21 cellular contexts compared by ENCODE assay signal in genomic region chr7:80463272-80463920, GRCh38. TPM values are rescaled to one million over a fixed set of nuclear protein-coding genes. Genes with fewer than 3 reads are reported as not detected.
DNase-seq lines count a peak whose midpoint lies in the region; ATAC-seq, FAIRE-seq and TF ChIP-seq lines count a peak whose summit lies in the region.
"Had no signal": no experiment of that assay in that cellular context is flagged by ENCODE, and none has a peak within 500 bp of the region (broad histone marks: within the 10 kb centered on the region; RNA-seq: fewer than 3 reads in every experiment).

No MANE protein-coding gene starts in this region.

- H3K27ac Mint-ChIP-seq in HFFc6 = no peak overlapping the region
- H3K27ac Mint-ChIP-seq: activated T-cell treated with anti-CD3 and anti-CD28 coated beads, Interleukin-2, amount 50 U/mL, for 24 hours; CD8-positive, alpha-beta T cell had no signal

- H3K4me3 Mint-ChIP-seq in HFFc6 = no peak overlapping the region
- H3K4me3 Mint-ChIP-seq: activated T-cell treated with anti-CD3 and anti-CD28 coated beads, Interleukin-2, amount 50 U/mL, for 24 hours; CD8-positive, alpha-beta T cell had no signal

- TF ChIP-seq CTCF in HFFc6 (IDR thresholded peaks at IDR 0.05) (no peak), bronchial epithelial cell (IDR thresholded peaks at IDR 0.05; ENCODE audit: insufficient read depth, low read length, severe bottlenecking) (no peak)

- peaks cover 33% of the 10 kb centered on the region for H3K4me1 Mint-ChIP-seq in HFFc6 (ENCODE audit: low read depth)

- no peak for ATAC-seq in GM19467 (IDR thresholded peaks at IDR 0.05; ENCODE audit: unreplicated experiment)
- no peak for ATAC-seq in GM18868 (IDR thresholded peaks at IDR 0.05; ENCODE audit: unreplicated experiment)
- ATAC-seq: CD8-positive, alpha-beta T cell; GM12878; stimulated activated naive CD8-positive, alpha-beta T cell treated with anti-CD3 and anti-CD28 coated beads, Interleukin-15, Interleukin-2, amounts not matched to agents 100 U/mL and 50 U/mL, for 24 hours had no signal

- H3K4me3 ChIP-seq in bronchial epithelial cell (ENCODE audit: low read depth, low read length) = no peak overlapping the region
- H3K4me3 ChIP-seq: GM12878 had no signal

- H3K36me3 Mint-ChIP-seq in HFFc6 (ENCODE audit: low read depth) = peaks cover 5% of the 10 kb centered on the region; the same call in 1 of the 2 replicates
- H3K36me3 Mint-ChIP-seq: CD8-positive, alpha-beta T cell had no signal

- DNase-seq in COLO668 (lab: John Stamatoyannopoulos, UW; ENCODE audit: unreplicated experiment) (peak; percentile 6), HFFc6 (peak; percentile 33), bronchial epithelial cell (ENCODE audit: low read depth) (peak; percentile 59), foreskin melanocyte (peak; percentile 59), NCI-H1436 (lab: John Stamatoyannopoulos, UW) (no peak), nucleus accumbens (lab: John Stamatoyannopoulos, UW) (no peak)
- DNase-seq: activated CD8-positive, alpha-beta memory T cell treated with anti-CD3 and anti-CD28 coated beads for 24 hours; activated T-cell treated with anti-CD3 and anti-CD28 coated beads, Interleukin-2, amount 50 U/mL, for 24 hours; CD8-positive, alpha-beta T cell; mammary epithelial cell; MV-4-11; SHP77; stimulated activated CD4-positive, alpha-beta T cell treated with anti-CD3 and anti-CD28 coated beads, Interleukin-4, amount 100 ng/mL, for 24 hours; stimulated activated naive CD8-positive, alpha-beta T cell treated with anti-CD3 and anti-CD28 coated beads, Interleukin-15, Interleukin-2, amounts not matched to agents 100 U/mL and 50 U/mL, for 24 hours had no signal

- no peaks in the 10 kb centered on the region for H3K27me3 ChIP-seq in bronchial epithelial cell (ENCODE audit: control insufficient read depth, insufficient read depth, low read length)

- FAIRE-seq in bronchial epithelial cell (lab: Jason Lieb, UNC) = no peak
- FAIRE-seq: GM12878, HTR-8/SVneo had no signal

- no peaks in the 10 kb centered on the region for H3K36me3 ChIP-seq in bronchial epithelial cell (ENCODE audit: control insufficient read depth, insufficient read depth, low read length)

- no peaks in the 10 kb centered on the region for H3K27me3 Mint-ChIP-seq in HFFc6 (ENCODE audit: insufficient read depth)
- H3K27me3 Mint-ChIP-seq: activated T-cell treated with anti-CD3 and anti-CD28 coated beads, Interleukin-2, amount 50 U/mL, for 24 hours had no signal

- no peaks in the 10 kb centered on the region for H3K9me3 Mint-ChIP-seq in HFFc6
- H3K9me3 Mint-ChIP-seq: activated T-cell treated with anti-CD3 and anti-CD28 coated beads, Interleukin-2, amount 50 U/mL, for 24 hours; CD8-positive, alpha-beta T cell had no signal

RNA-seq across cellular contexts. Expression of gene GNAT3, which starts 48.5 kb away (rescaled TPM):
- under 1 TPM in 1 of 6 experiments, not detected in 5; 0.26 TPM for total RNA-seq in HFFc6 (2021; fragmentation: NEBNext Ultra II Directional; extraction: Animal tissue kit (Norgen Biotek cat#: 25700))
- not detected in 2 replicates for total RNA-seq in bronchial epithelial cell
- total RNA-seq: cardiac septum; CD8-positive, alpha-beta T cell; kidney epithelial cell; mammary epithelial cell; T-helper 1 cell treated with Interleukin-12 subunit alpha and Interleukin-12 subunit beta and Interleukin-4 antibody, amounts not matched to agents 30 ng/mL and 1 ng/mL, for 36 hours had no signal

Comparison
In these comparisons a context has a peak if more than half of its experiments do, and no peak if none do; other contexts are left out.
1. DNase-seq: peak in COLO668 (single experiment), HFFc6 (single experiment), bronchial epithelial cell (single experiment) and foreskin melanocyte (single experiment); none in NCI-H1436 (single experiment) and nucleus accumbens (0 of 56).